Comparison of ENCODE assay signal across 1 cellular context in genomic region chr1:14604414-14604813, GRCh38.
TF ChIP-seq lines count a peak whose summit lies in the region.

No MANE protein-coding gene starts in this region.

TF ChIP-seq in H1, 55 proteins besides CTCF, POLR2A, EP300 and RAD21:
- TF ChIP-seq GTF2F1 (IDR thresholded peaks at IDR 0.05; ENCODE audit: borderline replicate concordance, low read depth, low read length): no peak
- no peak for TF ChIP-seq CBX8 (IDR thresholded peaks at IDR 0.05; ENCODE audit: borderline replicate concordance, low read depth, low read length)
- no peak for TF ChIP-seq RNF2 (IDR thresholded peaks at IDR 0.05; ENCODE audit: borderline replicate concordance, low read depth, low read length, missing control alignments, poor library complexity, severe bottlenecking)
- TF ChIP-seq POLR2AphosphoS5 (IDR thresholded peaks at IDR 0.05; ENCODE audit: low read depth, low read length): no peak
- TF ChIP-seq SUZ12 (IDR thresholded peaks at IDR 0.05; ENCODE audit: low read length): no peak
- TF ChIP-seq CHD7 (IDR thresholded peaks at IDR 0.05; ENCODE audit: insufficient replicate concordance, low read length): no peak
- TF ChIP-seq CBX5 (IDR thresholded peaks at IDR 0.05; ENCODE audit: low read depth, low read length): no peak
- TF ChIP-seq RFX5 (IDR thresholded peaks at IDR 0.05; ENCODE audit: borderline replicate concordance, low read depth, low read length): no peak
- no peak for TF ChIP-seq ZNF274 (IDR thresholded peaks at IDR 0.05; ENCODE audit: borderline replicate concordance, extremely low read depth, low read length)
- TF ChIP-seq SIRT6 (IDR thresholded peaks at IDR 0.05; ENCODE audit: low read length): no peak
- no peak for TF ChIP-seq USF2 (IDR thresholded peaks at IDR 0.05; ENCODE audit: low read length)
- TF ChIP-seq BACH1 (IDR thresholded peaks at IDR 0.05; ENCODE audit: low read length): no peak
- TF ChIP-seq SIX5 (IDR thresholded peaks at IDR 0.05; ENCODE audit: low read depth, low read length): no peak
- no peak for TF ChIP-seq YY1 (IDR thresholded peaks at IDR 0.05; ENCODE audit: low read depth, low read length)
- no peak for TF ChIP-seq SP1 (IDR thresholded peaks at IDR 0.05; ENCODE audit: low read depth, low read length)
- no peak for TF ChIP-seq FOSL1 (IDR thresholded peaks at IDR 0.05; ENCODE audit: insufficient read depth, low read depth, low read length)
- TF ChIP-seq JUND (IDR thresholded peaks at IDR 0.05; ENCODE audit: low read length): no peak
- TF ChIP-seq POU5F1 (IDR thresholded peaks at IDR 0.05; ENCODE audit: low read depth, low read length): no peak
- no peak for TF ChIP-seq TEAD4 (IDR thresholded peaks at IDR 0.05; ENCODE audit: low read depth, low read length)
